21 cellular contexts compared by ENCODE assay signal in the genomic region with DNA sequence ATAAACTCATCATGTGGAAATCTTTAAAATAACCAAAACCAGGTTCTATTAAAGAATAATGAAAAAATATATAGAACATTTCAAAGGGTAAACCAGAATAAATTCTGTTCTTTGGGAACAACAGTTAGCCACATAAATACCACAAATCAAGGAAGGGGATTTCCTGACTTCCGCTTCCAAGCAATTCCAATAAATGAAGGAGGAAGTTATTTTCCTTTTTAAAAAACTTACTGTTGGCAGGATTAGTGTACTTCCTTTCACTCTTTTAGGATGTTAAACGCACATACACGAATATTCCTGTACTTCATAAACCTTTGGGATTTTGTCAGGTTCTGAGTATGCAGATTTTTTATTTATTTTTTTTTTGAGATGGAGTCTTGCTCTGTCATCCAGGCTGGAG. TPM values are rescaled to one million over a fixed set of nuclear protein-coding genes. Genes with fewer than 3 reads are reported as not detected.
A peak's percentile ranks its signal among the peaks of the same experiment; 100 is the strongest.
DNase-seq lines count a peak whose midpoint lies in the region; ATAC-seq, FAIRE-seq and TF ChIP-seq lines count a peak whose summit lies in the region.
"Had no signal": no experiment of that assay in that cellular context is flagged by ENCODE, and none has a peak within 500 bp of the region (broad histone marks: within the 10 kb centered on the region; RNA-seq: fewer than 3 reads in every experiment).

No MANE protein-coding gene starts in this region.

- H3K4me3 ChIP-seq in A673 (ENCODE audit: low read depth, low read length, poor library complexity, severe bottlenecking) (no peak overlapping the region), Panc1 (ENCODE audit: low read depth in 2 of 2, low read length in 2 of 2) (no peak overlapping the region)
- H3K4me3 ChIP-seq: BLaER1 treated with 17β-estradiol and CSF1 and Interleukin-3, amounts not matched to agents 10 nM and 100 nM; coronary artery had no signal

- H3K4me1 ChIP-seq in A673 (ENCODE audit: insufficient read depth, low read length, poor library complexity, severe bottlenecking) (peaks cover 4% of the 10 kb centered on the region), Panc1 (ENCODE audit: control insufficient read depth, insufficient read depth, low read length) (peaks cover 12% of the 10 kb centered on the region; the same call in 1 of the 2 replicates)

- DNase-seq in A673 (ENCODE audit: low spot score) (peak; percentile 22), Panc1 (ENCODE audit: low read depth, low spot score) (no peak), renal cortical epithelial cell (ENCODE audit: low read depth) (peak; percentile 34), DMS114 treated with DMSO at 0.1 percent for 48 hours (lab: John Stamatoyannopoulos, UW; ENCODE audit: unreplicated experiment) (no peak), ureter (ENCODE audit: low spot score) (no peak)
- DNase-seq in stimulated activated CD4-positive, alpha-beta T cell treated with anti-CD3 and anti-CD28 coated beads, Interleukin-15, amount 100 ng/mL, for 24 hours, result no peak
- DNase-seq: activated CD4-positive, alpha-beta memory T cell treated with anti-CD3 and anti-CD28 coated beads, Interleukin-2, amount 10 ng/mL, durations not matched to agents 7 days and 5 days; activated CD4-positive, CD25-positive, alpha-beta regulatory T cell; activated gamma-delta T cell treated with Interleukin-2 at 50 U/mL for 16 hours; KBM-7; left ventricle myocardium superior; NCI-H1694 treated with DMSO at 0.1 percent for 48 hours; NCI-H526 treated with DMSO at 0.1 percent for 48 hours; stimulated activated CD4-positive, alpha-beta T cell treated with anti-CD3 and anti-CD28 coated beads, Interleukin-4, amount 100 ng/mL, for 24 hours; stimulated activated naive CD8-positive, alpha-beta T cell treated with anti-CD3 and anti-CD28 coated beads, Interleukin-15, Interleukin-2, amounts not matched to agents 100 U/mL and 50 U/mL, for 24 hours; T1000 had no signal

- in situ Hi-C loops in Panc1 (cut with HindIII; ENCODE audit: low pct_unique_long_range_greater_than_20kb, low sequenced_read_pairs), result no loop called here

- TF ChIP-seq CTCF in A673 (conservative IDR thresholded peaks at IDR 0.05; ENCODE audit: low read depth, low read length) (no peak), Panc1 (IDR thresholded peaks at IDR 0.05) (no peak)

- peak; percentile 53 for FAIRE-seq in islet of Langerhans (lab: Jason Lieb, UNC)
- FAIRE-seq: D721Med had no signal

- H3K27ac ChIP-seq in A673 (ENCODE audit: low read depth, low read length, poor library complexity, severe bottlenecking) (no peak overlapping the region), Panc1 (ENCODE audit: low read length) (peak overlapping the region; percentile 29; the same call in 1 of the 2 replicates)
- H3K27ac ChIP-seq: BLaER1 treated with 17β-estradiol and CSF1 and Interleukin-3, amounts not matched to agents 10 nM and 100 nM had no signal

- H3K36me3 ChIP-seq in A673 (ENCODE audit: insufficient read depth, low read length, poor library complexity, severe bottlenecking) (no peaks in the 10 kb centered on the region), Panc1 (ENCODE audit: control insufficient read depth, insufficient read depth, low read length) (no peaks in the 10 kb centered on the region)

- no peaks in the 10 kb centered on the region for H3K9me3 ChIP-seq in A673 (ENCODE audit: low read depth, low read length, poor library complexity, severe bottlenecking)
- no peaks in the 10 kb centered on the region for H3K9me3 ChIP-seq in Panc1 (ENCODE audit: control insufficient read depth, insufficient read depth, low read depth, low read length)

- ATAC-seq in Panc1 (no peak), HG03095 (IDR thresholded peaks at IDR 0.05; ENCODE audit: unreplicated experiment) (no peak)
- ATAC-seq: left ventricle myocardium superior; stimulated activated naive CD8-positive, alpha-beta T cell treated with anti-CD3 and anti-CD28 coated beads, Interleukin-15, Interleukin-2, amounts not matched to agents 100 U/mL and 50 U/mL, for 24 hours had no signal

- POLR2A ChIA-PET in A673 (lab: Charles Lee; ENCODE audit: low non-redundant PET), result interaction anchor here (0.5 kb wide), 1 partner anchor 212 kb away, joined by 6 read pairs; the partner anchor contains the start of gene SMARCD1
- POLR2A ChIA-PET in Panc1 (lab: Charles Lee), result no interaction called here

- CTCF ChIA-PET in A673 (lab: Charles Lee), result no interaction called here
- CTCF ChIA-PET in Panc1 (lab: Charles Lee), result no interaction called here

- BruUV-seq in A673 (replicated peaks; lab: Mats Ljungman, UMichigan) (no TSS peak), Panc1 (replicated peaks; lab: Mats Ljungman, UMichigan) (no TSS peak)

- intact Hi-C loops in A673 (cut with micrococcal nuclease; ENCODE audit: unreplicated experiment) (no loop called here), Panc1 (cut with micrococcal nuclease; ENCODE audit: unreplicated experiment) (no loop called here)

- H3K27me3 ChIP-seq in A673 (replicated peaks; ENCODE audit: insufficient read depth, low read depth, low read length, poor library complexity) (no peaks in the 10 kb centered on the region), Panc1 (ENCODE audit: control insufficient read depth, insufficient read depth, low read length) (no peaks in the 10 kb centered on the region)
- H3K27me3 ChIP-seq: BLaER1 treated with 17β-estradiol and CSF1 and Interleukin-3, amounts not matched to agents 10 nM and 100 nM had no signal

RNA-seq across cellular contexts. Expression of gene LIMA1, which starts 13.7 kb away (rescaled TPM):
- total RNA-seq in A673 (2021), result 73.1 and 77.6 TPM in 2 replicates
- total RNA-seq in Panc1 (2021; ENCODE audit: unreplicated experiment), result 155 TPM
- polyA plus RNA-seq in Panc1 (2012; ENCODE audit: insufficient read length), result 69.9 TPM
- total RNA-seq in renal cortical epithelial cell, result 49.3 and 58.7 TPM in 2 replicates
- 177 TPM for total RNA-seq in ureter

Comparison
In these comparisons a context has a peak if more than half of its experiments do, and no peak if none do; other contexts are left out.
1. DNase-seq: peak in A673 (single experiment) and renal cortical epithelial cell (single experiment); none in Panc1 (single experiment), DMS114 treated with DMSO at 0.1 percent for 48 hours (single experiment), ureter (single experiment) and stimulated activated CD4-positive, alpha-beta T cell treated with anti-CD3 and anti-CD28 coated beads, Interleukin-15, amount 100 ng/mL, for 24 hours (single experiment).